Comparison of ENCODE assay signal across 19 cellular contexts in the genomic region with DNA sequence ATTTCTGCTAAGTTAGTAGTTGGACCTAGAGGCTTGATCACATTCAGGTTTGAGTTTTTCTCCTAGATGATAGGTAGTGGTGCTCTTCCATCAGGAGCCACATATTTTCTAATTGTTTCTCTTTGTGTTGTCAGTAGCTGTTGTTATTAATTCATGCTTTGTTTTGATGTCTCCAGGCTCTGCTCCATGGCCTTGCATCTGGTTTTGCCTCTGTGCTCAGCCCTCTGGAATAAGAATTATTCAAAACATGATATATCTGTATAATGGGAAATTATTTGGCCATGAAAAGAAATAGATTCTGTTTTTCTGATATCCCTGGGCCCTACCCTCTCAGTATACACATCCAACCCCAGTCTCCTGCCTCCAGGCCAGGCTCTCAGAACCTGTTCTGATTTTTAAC.
A peak's percentile ranks its signal among the peaks of the same experiment; 100 is the strongest.
DNase-seq lines count a peak whose midpoint lies in the region; ATAC-seq and TF ChIP-seq lines count a peak whose summit lies in the region.
"Had no signal": no experiment of that assay in that cellular context is flagged by ENCODE, and none has a peak within 500 bp of the region (broad histone marks: within the 10 kb centered on the region; RNA-seq: fewer than 3 reads in every experiment).

No MANE protein-coding gene starts in this region.

- POLR2A ChIA-PET in CD4-positive, alpha-beta T cell (lab: Charles Lee), result no interaction called here

- DNase-seq in AG10803 (ENCODE audit: low read depth) (peak; percentile 81), GM04503 (ENCODE audit: low read depth) (peak; percentile 38), endodermal cell (peak; percentile 6), fibroblast of pulmonary artery (ENCODE audit: low read depth) (peak; percentile 33), DMS114 treated with DMSO at 0.1 percent for 48 hours (lab: John Stamatoyannopoulos, UW; ENCODE audit: unreplicated experiment) (no peak), left cardiac atrium (no peak)
- no peak for DNase-seq in CD4-positive, alpha-beta T cell
- DNase-seq: C1 segment of cervical spinal cord; Caco-2; CD8-positive, alpha-beta T cell; DMS79; EL; GDM1 had no signal

- H3K9me3 Mint-ChIP-seq in endodermal cell, result no peaks in the 10 kb centered on the region
- H3K9me3 Mint-ChIP-seq in CD4-positive, alpha-beta T cell, result no peaks in the 10 kb centered on the region
- H3K9me3 Mint-ChIP-seq: CD8-positive, alpha-beta T cell; GM23338 had no signal

- H3K4me1 Mint-ChIP-seq in endodermal cell, result no peaks in the 10 kb centered on the region
- H3K4me1 Mint-ChIP-seq in CD4-positive, alpha-beta T cell (ENCODE audit: low read depth), result no peaks in the 10 kb centered on the region
- H3K4me1 Mint-ChIP-seq: GM23338, H9 had no signal

- H3K9ac ChIP-seq in endodermal cell (ENCODE audit: extremely low read depth, low read length, poor library complexity, severe bottlenecking), result no peak overlapping the region

- H3K4me3 ChIP-seq in AG10803 (ENCODE audit: low read length) (no peak overlapping the region), endodermal cell (ENCODE audit: low read length) (no peak overlapping the region), fibroblast of pulmonary artery (replicated peaks; ENCODE audit: low read depth, low read length) (no peak overlapping the region)
- H3K4me3 ChIP-seq: GM12878, GM23338 had no signal

- intact Hi-C loops in left cardiac atrium (cut with DNase I), result no loop called here
- intact Hi-C loops in CD4-positive, alpha-beta T cell (cut with DNase I, micrococcal nuclease), result no loop called here

- no peaks in the 10 kb centered on the region for H3K9me3 ChIP-seq in endodermal cell (ENCODE audit: control insufficient read depth, low read length)
- H3K9me3 ChIP-seq in CD4-positive, alpha-beta T cell (ENCODE audit: control insufficient read depth, low read length), result no peaks in the 10 kb centered on the region
- H3K9me3 ChIP-seq: Caco-2 had no signal

- H3K27ac Mint-ChIP-seq in endodermal cell, result no peak overlapping the region
- H3K27ac Mint-ChIP-seq in CD4-positive, alpha-beta T cell, result no peak overlapping the region
- H3K27ac Mint-ChIP-seq: CD8-positive, alpha-beta T cell; GM23338; H9 had no signal

- no peak for TF ChIP-seq CTCF in AG10803 (conservative IDR thresholded peaks at IDR 0.05; ENCODE audit: low read length)
- no peak for TF ChIP-seq CTCF in endodermal cell (conservative IDR thresholded peaks at IDR 0.05)
- TF ChIP-seq CTCF in fibroblast of pulmonary artery (IDR thresholded peaks at IDR 0.05; ENCODE audit: low read length, missing control alignments), result no peak
- no peak for TF ChIP-seq CTCF in CD4-positive, alpha-beta T cell (IDR thresholded peaks at IDR 0.05)

- no peaks in the 10 kb centered on the region for H3K36me3 ChIP-seq in endodermal cell (ENCODE audit: control insufficient read depth, insufficient read depth, low read length)

- no peak for ATAC-seq in left cardiac atrium
- ATAC-seq in HG03378 (IDR thresholded peaks at IDR 0.05; ENCODE audit: unreplicated experiment), result no peak
- ATAC-seq in CD4-positive, alpha-beta T cell (ENCODE audit: poor library complexity), result no peak
- ATAC-seq: CD8-positive, alpha-beta T cell; GM12878; GM23338; HCT116 had no signal

- CTCF ChIA-PET in CD4-positive, alpha-beta T cell (lab: Charles Lee), result no interaction called here

- no peaks in the 10 kb centered on the region for H3K27me3 ChIP-seq in endodermal cell (ENCODE audit: control insufficient read depth, insufficient read depth, low read length, poor library complexity, severe bottlenecking)
- H3K27me3 ChIP-seq in CD4-positive, alpha-beta T cell (ENCODE audit: control insufficient read depth, insufficient read depth, low read length), result no peaks in the 10 kb centered on the region

- no peak overlapping the region for H3K4me3 Mint-ChIP-seq in endodermal cell
- H3K4me3 Mint-ChIP-seq in CD4-positive, alpha-beta T cell, result no peak overlapping the region
- H3K4me3 Mint-ChIP-seq: CD8-positive, alpha-beta T cell; GM23338; H9 had no signal

- no peak overlapping the region for H3K27ac ChIP-seq in endodermal cell (ENCODE audit: low read depth, low read length)
- H3K27ac ChIP-seq in CD4-positive, alpha-beta T cell (ENCODE audit: low read depth, low read length), result no peak overlapping the region
- H3K27ac ChIP-seq: 22Rv1 had no signal

- no peaks in the 10 kb centered on the region for H3K27me3 Mint-ChIP-seq in endodermal cell (ENCODE audit: insufficient read depth)
- peaks cover 8% of the 10 kb centered on the region for H3K27me3 Mint-ChIP-seq in CD4-positive, alpha-beta T cell

- no peaks in the 10 kb centered on the region for H3K36me3 Mint-ChIP-seq in endodermal cell (ENCODE audit: low read depth)
- no peaks in the 10 kb centered on the region for H3K36me3 Mint-ChIP-seq in CD4-positive, alpha-beta T cell (ENCODE audit: low read depth)
- H3K36me3 Mint-ChIP-seq: CD8-positive, alpha-beta T cell had no signal

- no peaks in the 10 kb centered on the region for H3K4me1 ChIP-seq in endodermal cell (ENCODE audit: control insufficient read depth, insufficient read depth, low read length)
- H3K4me1 ChIP-seq: Caco-2 had no signal

Comparison
In these comparisons a context has a peak if more than half of its experiments do, and no peak if none do; other contexts are left out.
1. DNase-seq: peak in AG10803 (single experiment), GM04503 (single experiment), endodermal cell (single experiment) and fibroblast of pulmonary artery (single experiment); none in DMS114 treated with DMSO at 0.1 percent for 48 hours (single experiment), left cardiac atrium (single experiment) and CD4-positive, alpha-beta T cell (0 of 10).